8 cellular contexts compared by ENCODE assay signal in the genomic region with DNA sequence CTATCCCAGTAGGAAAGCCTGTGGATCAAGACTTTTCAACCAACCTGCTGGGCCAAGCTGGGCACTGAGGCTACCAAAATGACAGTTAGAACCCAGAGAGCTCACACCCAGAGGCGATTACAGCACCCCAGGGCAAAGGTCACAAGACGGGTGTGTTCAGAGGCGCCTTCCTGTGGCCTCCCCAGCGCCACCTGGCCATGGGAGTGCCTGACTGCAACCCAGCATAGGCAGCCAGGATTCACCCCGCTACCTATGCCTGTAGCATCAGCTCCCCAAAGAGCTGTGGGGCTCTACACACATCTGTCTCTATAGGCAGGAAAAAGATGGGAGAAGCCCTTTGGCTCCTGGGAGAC. TPM values are rescaled to one million over a fixed set of nuclear protein-coding genes. Genes with fewer than 3 reads are reported as not detected.
DNase-seq lines count a peak whose midpoint lies in the region; ATAC-seq and TF ChIP-seq lines count a peak whose summit lies in the region.

No MANE protein-coding gene starts in this region.

- CTCF ChIA-PET in activated CD8-positive, alpha-beta T cell treated with anti-CD3 and anti-CD28 coated beads for 36 hours (lab: Charles Lee), result interaction anchor here (1.0 to 1.3 kb wide), 3 partner anchors 10 to 108 kb away, joined by 3 read pairs; no protein-coding TSS in a partner anchor
- CTCF ChIA-PET in naive thymus-derived CD4-positive, alpha-beta T cell (lab: Charles Lee), result no interaction called here

- 61 to 100% (median 68%) methylated on average over 1 to 5 of the region's 5 CpGs; no CpG with 5 or more reads in 1 of the 4 donors for WGBS in adrenal gland, 4 donors

- no peaks in the 10 kb centered on the region for H3K9me3 Mint-ChIP-seq in activated CD8-positive, alpha-beta T cell treated with anti-CD3 and anti-CD28 coated beads for 36 hours
- no peaks in the 10 kb centered on the region for H3K9me3 Mint-ChIP-seq in naive thymus-derived CD4-positive, alpha-beta T cell

- DNase-seq in AG09319 (ENCODE audit: extremely low read depth, low read depth) (no peak), GM19238 (ENCODE audit: insufficient read length, low spot score) (peak; percentile 76), HuH-7 (ENCODE audit: low spot score) (peak; percentile 76), NCI-H2196 treated with DMSO at 0.1 percent for 48 hours (lab: John Stamatoyannopoulos, UW; ENCODE audit: unreplicated experiment) (no peak), adrenal gland (no peak), cortex of kidney (lab: John Stamatoyannopoulos, UW) (no peak)
- DNase-seq in activated CD8-positive, alpha-beta T cell treated with anti-CD3 and anti-CD28 coated beads for 36 hours, result peak; percentile 55
- no peak for DNase-seq in naive thymus-derived CD4-positive, alpha-beta T cell

- no peaks in the 10 kb centered on the region for H3K27me3 Mint-ChIP-seq in activated CD8-positive, alpha-beta T cell treated with anti-CD3 and anti-CD28 coated beads for 36 hours
- H3K27me3 Mint-ChIP-seq in naive thymus-derived CD4-positive, alpha-beta T cell, result no peaks in the 10 kb centered on the region

- no peaks in the 10 kb centered on the region for H3K36me3 Mint-ChIP-seq in activated CD8-positive, alpha-beta T cell treated with anti-CD3 and anti-CD28 coated beads for 36 hours (ENCODE audit: low read depth)
- no peaks in the 10 kb centered on the region for H3K36me3 Mint-ChIP-seq in naive thymus-derived CD4-positive, alpha-beta T cell

- H3K4me3 Mint-ChIP-seq in activated CD8-positive, alpha-beta T cell treated with anti-CD3 and anti-CD28 coated beads for 36 hours, result no peak overlapping the region
- H3K4me3 Mint-ChIP-seq in naive thymus-derived CD4-positive, alpha-beta T cell, result no peak overlapping the region

- H3K4me3 ChIP-seq in naive thymus-derived CD4-positive, alpha-beta T cell (ENCODE audit: low read length), result no peak overlapping the region
- H3K4me3 ChIP-seq in adrenal gland, result no peak overlapping the region

- H3K36me3 ChIP-seq in naive thymus-derived CD4-positive, alpha-beta T cell (ENCODE audit: control insufficient read depth in 2 of 3, insufficient read depth in 3 of 3, low read length in 3 of 3), result no peaks in the 10 kb centered on the region
- H3K36me3 ChIP-seq in adrenal gland (replicated peaks in 1 of 2), result peaks cover 0 to 9% of the 10 kb centered on the region in 2 donors

- H3K27ac Mint-ChIP-seq in activated CD8-positive, alpha-beta T cell treated with anti-CD3 and anti-CD28 coated beads for 36 hours, result no peak overlapping the region
- H3K27ac Mint-ChIP-seq in naive thymus-derived CD4-positive, alpha-beta T cell, result peak overlapping the region in 1 of 9 donors; percentile 35

- TF ChIP-seq CTCF in AG09319 (IDR thresholded peaks at IDR 0.05; ENCODE audit: low read depth, low read length) (peak; percentile 10), adrenal gland (IDR thresholded peaks at IDR 0.05) (no peak)
- TF ChIP-seq CTCF in activated CD8-positive, alpha-beta T cell treated with anti-CD3 and anti-CD28 coated beads for 36 hours (IDR thresholded peaks at IDR 0.05), result peak; percentile 29

- H3K27me3 ChIP-seq in naive thymus-derived CD4-positive, alpha-beta T cell (ENCODE audit: control insufficient read depth in 2 of 2, insufficient read depth in 2 of 2, low read length in 2 of 2), result no peaks in the 10 kb centered on the region
- H3K27me3 ChIP-seq in adrenal gland, result no peaks in the 10 kb centered on the region

- TF ChIP-seq POLR2A in adrenal gland (IDR thresholded peaks at IDR 0.05), result no peak

- POLR2A ChIA-PET in activated CD8-positive, alpha-beta T cell treated with anti-CD3 and anti-CD28 coated beads for 36 hours (lab: Charles Lee), result no interaction called here
- POLR2A ChIA-PET in naive thymus-derived CD4-positive, alpha-beta T cell (lab: Charles Lee), result no interaction called here

- no peaks in the 10 kb centered on the region for H3K4me1 Mint-ChIP-seq in activated CD8-positive, alpha-beta T cell treated with anti-CD3 and anti-CD28 coated beads for 36 hours (ENCODE audit: low read depth)
- peaks cover 0 to 5% (median 0%) of the 10 kb centered on the region in 7 donors for H3K4me1 Mint-ChIP-seq in naive thymus-derived CD4-positive, alpha-beta T cell

- no peak overlapping the region for H3K27ac ChIP-seq in naive thymus-derived CD4-positive, alpha-beta T cell (ENCODE audit: low read depth, low read length)
- no peak overlapping the region for H3K27ac ChIP-seq in adrenal gland

- no peaks in the 10 kb centered on the region for H3K9me3 ChIP-seq in naive thymus-derived CD4-positive, alpha-beta T cell (ENCODE audit: control insufficient read depth in 2 of 3, low read length in 3 of 3)
- H3K9me3 ChIP-seq in adrenal gland (replicated peaks in 1 of 3), result no peaks in the 10 kb centered on the region

- ATAC-seq in activated CD8-positive, alpha-beta T cell treated with anti-CD3 and anti-CD28 coated beads for 36 hours, result peak; percentile 88
- ATAC-seq in naive thymus-derived CD4-positive, alpha-beta T cell, result peak; percentile 61

- intact Hi-C loops in activated CD8-positive, alpha-beta T cell treated with anti-CD3 and anti-CD28 coated beads for 36 hours (cut with micrococcal nuclease), result no loop called here
- intact Hi-C loops in naive thymus-derived CD4-positive, alpha-beta T cell (cut with micrococcal nuclease), result loop anchor here in 1 of 2 donors (5.0 kb wide), 1 partner anchor 290 kb away; no protein-coding TSS in a partner anchor
- intact Hi-C loops in adrenal gland (cut with DNase I), result no loop called here

- H3K4me1 ChIP-seq in naive thymus-derived CD4-positive, alpha-beta T cell (ENCODE audit: control insufficient read depth in 2 of 2, insufficient read depth in 2 of 2, low read length in 2 of 2), result no peaks in the 10 kb centered on the region
- H3K4me1 ChIP-seq in adrenal gland (replicated peaks in 1 of 2), result no peaks in the 10 kb centered on the region

RNA-seq across cellular contexts. Expression of a gene that starts 33.5 kb away (rescaled TPM):
- under 1 TPM; 0.58 to 0.74 TPM for total RNA-seq in activated CD8-positive, alpha-beta T cell treated with anti-CD3 and anti-CD28 coated beads for 36 hours
- total RNA-seq in naive thymus-derived CD4-positive, alpha-beta T cell, result 1 to 10 TPM in 2 of 5 experiments, under 1 TPM in 1, not detected in 2; 0.64 to 8.5 (median 5.1) TPM
- polyA plus RNA-seq in naive thymus-derived CD4-positive, alpha-beta T cell, result under 1 TPM in 1 of 2 donors, not detected in 1; 0.37 TPM
- 100 to 1,000 TPM in 1 of 8 donors, 10 to 100 TPM in 7; 54.8 to 188 (median 80.1) TPM for total RNA-seq in adrenal gland
- polyA plus RNA-seq in adrenal gland, result 10 to 100 TPM; 21.3 to 55.7 (median 37.2) TPM

RNA-seq across cellular contexts. Expression of a gene that starts 35.8 kb away (rescaled TPM):
- not detected for total RNA-seq in activated CD8-positive, alpha-beta T cell treated with anti-CD3 and anti-CD28 coated beads for 36 hours
- 10 to 100 TPM in 1 of 5 experiments, 1 to 10 TPM in 3, under 1 TPM in 1; 0.36 to 92.4 (median 6.4) TPM for total RNA-seq in naive thymus-derived CD4-positive, alpha-beta T cell
- under 1 TPM; 0.09 to 0.72 TPM for polyA plus RNA-seq in naive thymus-derived CD4-positive, alpha-beta T cell
- 100 to 1,000 TPM in 2 of 8 donors, 10 to 100 TPM in 6; 37.2 to 165 (median 94.4) TPM for total RNA-seq in adrenal gland
- 10 to 100 TPM; 17.9 to 20.0 (median 19.0) TPM for polyA plus RNA-seq in adrenal gland

RNA-seq across cellular contexts. Expression of a gene that starts 44.4 kb away (rescaled TPM):
- not detected for total RNA-seq in activated CD8-positive, alpha-beta T cell treated with anti-CD3 and anti-CD28 coated beads for 36 hours
- not detected for total RNA-seq in naive thymus-derived CD4-positive, alpha-beta T cell
- polyA plus RNA-seq in naive thymus-derived CD4-positive, alpha-beta T cell, result not detected
- total RNA-seq in adrenal gland, result under 1 TPM in 2 of 8 donors, not detected in 6; 0.23 to 0.32 TPM
- polyA plus RNA-seq in adrenal gland, result under 1 TPM in 2 of 3 donors, not detected in 1; 0.17 to 0.24 TPM

Comparison
In these comparisons a context has a peak if more than half of its experiments do, and no peak if none do; other contexts are left out.
1. DNase-seq: peak in GM19238 (single experiment), HuH-7 (single experiment) and activated CD8-positive, alpha-beta T cell treated with anti-CD3 and anti-CD28 coated beads for 36 hours (single experiment); none in AG09319 (single experiment), naive thymus-derived CD4-positive, alpha-beta T cell (0 of 9), NCI-H2196 treated with DMSO at 0.1 percent for 48 hours (single experiment), adrenal gland (0 of 7) and cortex of kidney (single experiment).
2. CTCF ChIP-seq: peak in AG09319 (single experiment) and activated CD8-positive, alpha-beta T cell treated with anti-CD3 and anti-CD28 coated beads for 36 hours (single experiment); none in adrenal gland (0 of 6).
3. RNA of a gene that starts 33.5 kb away (total RNA-seq): 54.8 to 188 TPM in adrenal gland; 0.58 to 0.74 TPM in activated CD8-positive, alpha-beta T cell treated with anti-CD3 and anti-CD28 coated beads for 36 hours and 0.64 to 8.5 TPM in naive thymus-derived CD4-positive, alpha-beta T cell; every median in the first group is over 4 times any median in the second.